In the genomic region with DNA sequence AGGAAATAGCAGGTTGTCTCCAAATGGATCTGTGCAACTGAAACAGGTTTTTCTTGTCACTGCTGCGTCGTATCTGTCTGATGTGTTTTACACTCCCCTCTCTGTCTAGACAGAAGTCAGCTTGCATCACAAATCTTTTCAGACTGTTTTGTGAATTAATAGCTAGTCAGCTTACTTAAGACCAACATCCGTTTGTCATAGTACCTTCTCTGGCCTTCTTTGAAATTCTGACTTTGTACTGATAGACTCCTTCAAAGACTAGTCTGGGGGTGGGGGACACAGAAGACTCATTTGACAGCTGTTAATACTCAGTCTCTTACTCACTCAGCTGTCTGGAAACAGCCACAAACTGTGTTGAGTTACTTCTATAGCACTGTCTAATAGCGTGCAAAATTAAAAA, we compare ENCODE assay signal across 16 cellular contexts.
DNase-seq lines count a peak whose midpoint lies in the region; ATAC-seq and TF ChIP-seq lines count a peak whose summit lies in the region.
"Had no signal": no experiment of that assay in that cellular context is flagged by ENCODE, and none has a peak within 500 bp of the region (broad histone marks: within the 10 kb centered on the region; RNA-seq: fewer than 3 reads in every experiment).

No MANE protein-coding gene starts in this region.

- no peaks in the 10 kb centered on the region for H3K9me3 ChIP-seq in heart left ventricle
- no peaks in the 10 kb centered on the region for H3K9me3 ChIP-seq in gastroesophageal sphincter
- H3K9me3 ChIP-seq in neural cell (ENCODE audit: low read length) = no peaks in the 10 kb centered on the region
- no peaks in the 10 kb centered on the region for H3K9me3 ChIP-seq in ascending aorta
- H3K9me3 ChIP-seq: Caco-2 had no signal

- H3K36me3 ChIP-seq in heart left ventricle = peaks cover 0 to 77% (median 0%) of the 10 kb centered on the region in 9 donors
- no peaks in the 10 kb centered on the region for H3K36me3 ChIP-seq in gastroesophageal sphincter
- H3K36me3 ChIP-seq in neural cell (ENCODE audit: insufficient read depth, low read length) = no peaks in the 10 kb centered on the region
- no peaks in the 10 kb centered on the region for H3K36me3 ChIP-seq in ascending aorta

- no peaks in the 10 kb centered on the region for H3K36me3 Mint-ChIP-seq in stimulated activated effector memory CD8-positive, alpha-beta T cell treated with anti-CD3 and anti-CD28 coated beads, Interleukin-12 subunit alpha, Interleukin-12 subunit beta, amount 100 ng/mL, for 72 hours
- H3K36me3 Mint-ChIP-seq: activated naive CD8-positive, alpha-beta T cell treated with anti-CD3 and anti-CD28 coated beads, Interleukin-2, amount 10 ng/mL, durations not matched to agents 7 days and 5 days; immature natural killer cell had no signal

- no peaks in the 10 kb centered on the region for H3K9me3 Mint-ChIP-seq in stimulated activated effector memory CD8-positive, alpha-beta T cell treated with anti-CD3 and anti-CD28 coated beads, Interleukin-12 subunit alpha, Interleukin-12 subunit beta, amount 100 ng/mL, for 72 hours
- H3K9me3 Mint-ChIP-seq: activated naive CD8-positive, alpha-beta T cell treated with anti-CD3 and anti-CD28 coated beads, Interleukin-2, amount 10 ng/mL, durations not matched to agents 7 days and 5 days; immature natural killer cell had no signal

- H3K4me3 Mint-ChIP-seq in stimulated activated effector memory CD8-positive, alpha-beta T cell treated with anti-CD3 and anti-CD28 coated beads, Interleukin-12 subunit alpha, Interleukin-12 subunit beta, amount 100 ng/mL, for 72 hours = no peak overlapping the region
- H3K4me3 Mint-ChIP-seq: activated naive CD8-positive, alpha-beta T cell treated with anti-CD3 and anti-CD28 coated beads, Interleukin-2, amount 10 ng/mL, durations not matched to agents 7 days and 5 days; immature natural killer cell had no signal

- TF ChIP-seq EP300 in gastroesophageal sphincter (IDR thresholded peaks at IDR 0.05) = no peak
- no peak for TF ChIP-seq EP300 in neural cell (conservative IDR thresholded peaks at IDR 0.05; ENCODE audit: poor library complexity, severe bottlenecking)

- H3K4me1 Mint-ChIP-seq in stimulated activated effector memory CD8-positive, alpha-beta T cell treated with anti-CD3 and anti-CD28 coated beads, Interleukin-12 subunit alpha, Interleukin-12 subunit beta, amount 100 ng/mL, for 72 hours = no peaks in the 10 kb centered on the region
- H3K4me1 Mint-ChIP-seq: activated naive CD8-positive, alpha-beta T cell treated with anti-CD3 and anti-CD28 coated beads, Interleukin-2, amount 10 ng/mL, durations not matched to agents 7 days and 5 days; immature natural killer cell had no signal

- H3K4me3 ChIP-seq in heart left ventricle = no peak overlapping the region
- H3K4me3 ChIP-seq in gastroesophageal sphincter = no peak overlapping the region
- no peak overlapping the region for H3K4me3 ChIP-seq in neural cell (ENCODE audit: low read length)
- no peak overlapping the region for H3K4me3 ChIP-seq in ascending aorta

- H3K9ac ChIP-seq in neural cell (ENCODE audit: low read length) = peak overlapping the region; percentile 9

- H2AFZ ChIP-seq in neural cell (ENCODE audit: low read depth, low read length) = no peak overlapping the region

- H3K27ac Mint-ChIP-seq in stimulated activated effector memory CD8-positive, alpha-beta T cell treated with anti-CD3 and anti-CD28 coated beads, Interleukin-12 subunit alpha, Interleukin-12 subunit beta, amount 100 ng/mL, for 72 hours = no peak overlapping the region
- H3K27ac Mint-ChIP-seq: activated naive CD8-positive, alpha-beta T cell treated with anti-CD3 and anti-CD28 coated beads, Interleukin-2, amount 10 ng/mL, durations not matched to agents 7 days and 5 days; immature natural killer cell had no signal

- no peaks in the 10 kb centered on the region for H3K9me2 ChIP-seq in neural cell (ENCODE audit: insufficient read depth, low read length)

- intact Hi-C loops in heart left ventricle (cut with DNase I) (loop anchor here in 3 of 10 donors (10.0 kb wide), 2 partner anchors 110 to 180 kb away; no protein-coding TSS in a partner anchor), Right ventricle myocardium inferior (cut with DNase I) (loop anchor here (10.0 kb wide), 1 partner anchor 280 kb away; no protein-coding TSS in a partner anchor), ascending aorta (cut with DNase I) (loop anchor here (5.0 to 10.0 kb wide), 2 partner anchors 107 to 180 kb away; no protein-coding TSS in a partner anchor)

- H3K4me2 ChIP-seq in neural cell (ENCODE audit: low read length) = no peak overlapping the region

- TF ChIP-seq CTCF in heart left ventricle (IDR thresholded peaks at IDR 0.05) (no peak), gastroesophageal sphincter (IDR thresholded peaks at IDR 0.05) (no peak), neural cell (IDR thresholded peaks at IDR 0.05; ENCODE audit: poor library complexity, severe bottlenecking) (no peak), ascending aorta (IDR thresholded peaks at IDR 0.05) (no peak)

- no peak for TF ChIP-seq RAD21 in neural cell (conservative IDR thresholded peaks at IDR 0.05)

- H3K27me3 ChIP-seq in heart left ventricle (no peaks in the 10 kb centered on the region), gastroesophageal sphincter (no peaks in the 10 kb centered on the region), neural cell (ENCODE audit: insufficient read depth, low read depth, low read length) (no peaks in the 10 kb centered on the region), ascending aorta (no peaks in the 10 kb centered on the region)

- DNase-seq in heart left ventricle = no peak
- no peak for DNase-seq in Right ventricle myocardium inferior (ENCODE audit: missing footprints)
- no peak for DNase-seq in middle frontal gyrus (ENCODE audit: extremely low spot score, low spot score)
- DNase-seq in NCI-H82 (lab: John Stamatoyannopoulos, UW) = no peak
- no peak for DNase-seq in stimulated activated effector memory CD8-positive, alpha-beta T cell treated with anti-CD3 and anti-CD28 coated beads, Interleukin-12 subunit alpha, Interleukin-12 subunit beta, amount 100 ng/mL, for 72 hours (ENCODE audit: low spot score in 2 of 2)
- no peak for DNase-seq in ascending aorta (ENCODE audit: low spot score in 2 of 2)
- DNase-seq: activated naive CD8-positive, alpha-beta T cell treated with anti-CD3 and anti-CD28 coated beads, Interleukin-2, amount 10 ng/mL, durations not matched to agents 7 days and 5 days; cortex of kidney; H7; immature natural killer cell; NCI-H2081 treated with DMSO at 0.1 percent for 48 hours; small intestine; substantia nigra had no signal

- H3K4me1 ChIP-seq in heart left ventricle (peaks cover 0 to 23% (median 2%) of the 10 kb centered on the region in 12 donors), gastroesophageal sphincter (no peaks in the 10 kb centered on the region), ascending aorta (peaks cover 0 to 3% of the 10 kb centered on the region in 2 donors)

- H3K27ac ChIP-seq in heart left ventricle (peak overlapping the region in 8 of 12 donors; percentile 10 to 66 (median 38)), gastroesophageal sphincter (peak overlapping the region in 1 of 4 donors; percentile 41), neural cell (ENCODE audit: low read length) (peak overlapping the region; percentile 50), ascending aorta (no peak overlapping the region)

- no peaks in the 10 kb centered on the region for H3F3A ChIP-seq in neural cell (ENCODE audit: insufficient read depth, low read length, poor library complexity, severe bottlenecking)

- ATAC-seq in heart left ventricle (peak; percentile 45 to 90 (median 58)), Right ventricle myocardium inferior (no peak), gastroesophageal sphincter (peak; percentile 32)
- ATAC-seq in stimulated activated effector memory CD8-positive, alpha-beta T cell treated with anti-CD3 and anti-CD28 coated beads, Interleukin-12 subunit alpha, Interleukin-12 subunit beta, amount 100 ng/mL, for 72 hours = no peak

- no peaks in the 10 kb centered on the region for H4K20me1 ChIP-seq in neural cell (ENCODE audit: insufficient read depth)

- TF ChIP-seq POLR2A in heart left ventricle (IDR thresholded peaks at IDR 0.05) = no peak
- no peak for TF ChIP-seq POLR2A in gastroesophageal sphincter (IDR thresholded peaks at IDR 0.05)

- WGBS in heart left ventricle, 4 donors = 72 to 85% (median 79%) methylated on average over 4 of the region's 4 CpGs
- WGBS in gastroesophageal sphincter (ENCODE audit: low coverage in 1 of 2), 2 donors = 69 to 70% methylated on average over 4 of the region's 4 CpGs

- no peaks in the 10 kb centered on the region for H3K79me2 ChIP-seq in neural cell (replicated peaks; ENCODE audit: insufficient read depth, low read length)

TF ChIP-seq in neural cell, 6 proteins besides CTCF, POLR2A, EP300 and RAD21:
- TF ChIP-seq POLR2AphosphoS5 (IDR thresholded peaks at IDR 0.05) = peak; percentile 23
- no peak for TF ChIP-seq EZH2 (IDR thresholded peaks at IDR 0.05; ENCODE audit: borderline replicate concordance, insufficient read depth, low read length, poor library complexity, severe bottlenecking)

Comparison
In these comparisons a context has a peak if more than half of its experiments do, and no peak if none do; other contexts are left out.
1. ATAC-seq: peak in heart left ventricle (4 of 4) and gastroesophageal sphincter (single experiment); none in Right ventricle myocardium inferior (single experiment) and stimulated activated effector memory CD8-positive, alpha-beta T cell treated with anti-CD3 and anti-CD28 coated beads, Interleukin-12 subunit alpha, Interleukin-12 subunit beta, amount 100 ng/mL, for 72 hours (single experiment).
2. H3K27ac ChIP-seq: peak in heart left ventricle (8 of 12) and neural cell (single experiment); none in ascending aorta (0 of 2).